Comparison of ENCODE assay signal across 14 cellular contexts in genomic region chr5:40270274-40270855, GRCh38.
"Had no signal": no experiment of that assay in that cellular context is flagged by ENCODE, and none has a peak within 500 bp of the region (broad histone marks: within the 10 kb centered on the region; RNA-seq: fewer than 3 reads in every experiment).

No MANE protein-coding gene starts in this region.

- ATAC-seq: esophagus mucosa; naive thymus-derived CD4-positive, alpha-beta T cell; SK-N-SH treated with all-trans-retinoic acid at 6 μM for 48 hours had no signal

- H3K9me3 Mint-ChIP-seq: brain; central memory CD8-positive, alpha-beta T cell had no signal

- H2AFZ ChIP-seq: hepatocyte had no signal

- H3K4me2 ChIP-seq: hepatocyte had no signal

- H3K4me3 Mint-ChIP-seq: activated naive CD8-positive, alpha-beta T cell; brain; central memory CD8-positive, alpha-beta T cell; naive thymus-derived CD4-positive, alpha-beta T cell had no signal

- H3K27me3 ChIP-seq: hepatocyte, neutrophil, tibial artery, uterus had no signal

- H3K27me3 Mint-ChIP-seq: activated naive CD8-positive, alpha-beta T cell; brain; central memory CD8-positive, alpha-beta T cell; naive thymus-derived CD4-positive, alpha-beta T cell had no signal

- H3K27ac ChIP-seq: coronary artery, hepatocyte, neutrophil, tibial artery, uterus had no signal

- H3K4me1 Mint-ChIP-seq: brain had no signal

- H3K4me3 ChIP-seq: coronary artery, hepatocyte, tibial artery, uterus had no signal

- H3K36me3 Mint-ChIP-seq: activated naive CD8-positive, alpha-beta T cell; brain had no signal

- DNase-seq: islet precursor cell; naive thymus-derived CD4-positive, alpha-beta T cell; stimulated activated CD4-positive, alpha-beta T cell treated with anti-CD3 and anti-CD28 coated beads, Interleukin-12 subunit alpha, Interleukin-12 subunit beta, amount 100 ng/mL, for 4 hours; stimulated activated CD4-positive, alpha-beta T cell treated with anti-CD3 and anti-CD28 coated beads, Interleukin-2, amount 100 ng/mL, for 24 hours; tibial artery; uterus had no signal

- H3K27ac Mint-ChIP-seq: activated naive CD8-positive, alpha-beta T cell; brain; naive thymus-derived CD4-positive, alpha-beta T cell had no signal

- H3K79me2 ChIP-seq: hepatocyte had no signal

- H3K9me3 ChIP-seq: neutrophil, tibial artery, uterus had no signal

- H3K4me1 ChIP-seq: tibial artery, uterus had no signal

- H3K36me3 ChIP-seq: neutrophil, tibial artery, uterus had no signal
